19 cellular contexts compared by ENCODE assay signal in the genomic region with DNA sequence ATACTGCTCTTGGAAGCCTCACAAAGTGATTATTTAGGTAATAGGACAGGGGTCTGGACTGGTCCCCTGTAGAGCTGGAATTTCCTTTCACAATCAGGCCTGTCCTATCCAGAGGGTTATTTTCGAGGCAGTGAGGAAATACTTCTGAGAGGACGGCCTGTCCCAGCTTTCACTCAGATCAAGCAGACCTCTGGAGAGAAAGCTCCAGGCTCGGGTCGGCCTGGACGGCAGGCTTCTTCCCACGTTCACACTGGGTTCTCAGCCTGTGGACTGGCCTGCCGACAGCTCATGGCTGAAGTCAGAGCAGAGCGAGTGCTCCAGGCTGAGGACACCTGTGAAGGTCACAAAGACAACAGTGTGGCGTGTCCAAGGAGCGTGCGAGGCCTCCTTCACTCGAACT.
DNase-seq lines count a peak whose midpoint lies in the region; ATAC-seq, FAIRE-seq and TF ChIP-seq lines count a peak whose summit lies in the region.
"Had no signal": no experiment of that assay in that cellular context is flagged by ENCODE, and none has a peak within 500 bp of the region (broad histone marks: within the 10 kb centered on the region; RNA-seq: fewer than 3 reads in every experiment).

No MANE protein-coding gene starts in this region.

- no peak overlapping the region for H2AK5ac ChIP-seq in H1 (ENCODE audit: low read depth, low read length)

- no peak overlapping the region; a peak in 1 of 7 replicates for H3K9ac ChIP-seq in H1 (replicated peaks in 1 of 4; ENCODE audit: extremely low read depth in 1 of 4, low read depth in 3 of 4, low read length in 3 of 4)
- peak overlapping the region in 4 of 5 donors; percentile 16 to 68 (median 40) for H3K9ac ChIP-seq in subcutaneous abdominal adipose tissue (ENCODE audit: low read length in 5 of 5)
- H3K9ac ChIP-seq: BLaER1 had no signal

- H2BK15ac ChIP-seq in H1 (ENCODE audit: low read length), result no peak overlapping the region; the same call in 1 of the 2 replicates

- TF ChIP-seq RAD21 in H1 (IDR thresholded peaks at IDR 0.05 in 1 of 2, conservative IDR thresholded peaks at IDR 0.05 in 1 of 2; ENCODE audit: low read depth in 2 of 2, low read length in 2 of 2), result no peak

- no peak overlapping the region for H3K56ac ChIP-seq in H1 (replicated peaks; ENCODE audit: insufficient read length, low read depth, low read length)

- H3K4me3 ChIP-seq in GM23338 (no peak overlapping the region), H1 (ENCODE audit: extremely low read depth in 1 of 4, insufficient read depth in 2 of 4, low read depth in 3 of 4, low read length in 4 of 4) (no peak overlapping the region), left lung (no peak overlapping the region), subcutaneous abdominal adipose tissue (ENCODE audit: low read depth in 1 of 5, low read length in 5 of 5) (no peak overlapping the region)
- H3K4me3 ChIP-seq: BLaER1, lung had no signal

- ATAC-seq in GM23338 (peak; percentile 45; the same call in 2 of the 3 replicates), left lung (peak; percentile 33), GM18870 (IDR thresholded peaks at IDR 0.05; ENCODE audit: unreplicated experiment) (no peak)

- peaks cover 4% of the 10 kb centered on the region for H3K27me3 Mint-ChIP-seq in GM23338 (ENCODE audit: insufficient read depth, low read depth, poor library complexity)
- H3K27me3 Mint-ChIP-seq: activated B cell treated with CpG ODN at 0.5 μM for 24 hours had no signal

- TF ChIP-seq POLR2A in H1 (IDR thresholded peaks at IDR 0.05; ENCODE audit: control extremely low read depth in 1 of 2, low read depth in 2 of 2, low read length in 2 of 2), result no peak
- no peak for TF ChIP-seq POLR2A in erythroblast (IDR thresholded peaks at IDR 0.05; ENCODE audit: low read length)

- 0 out of 4 replicates have a peak, but pooled peaks cover 0 to 4% of the 10 kb centered on the region in 2 experiments for H3K9me3 ChIP-seq in H1 (ENCODE audit: insufficient read depth in 2 of 2, low read depth in 1 of 2, low read length in 1 of 2)
- H3K9me3 ChIP-seq in left lung, result no peaks in the 10 kb centered on the region
- H3K9me3 ChIP-seq in subcutaneous abdominal adipose tissue (ENCODE audit: control insufficient read depth in 5 of 5, low read length in 5 of 5), result peaks cover 0 to 6% (median 0%) of the 10 kb centered on the region in 5 donors

- no peaks in the 10 kb centered on the region for H3K36me3 Mint-ChIP-seq in GM23338 (ENCODE audit: low read depth)
- H3K36me3 Mint-ChIP-seq: activated naive CD8-positive, alpha-beta T cell treated with anti-CD3 and anti-CD28 coated beads, Interleukin-2, amount 10 ng/mL, durations not matched to agents 7 days and 5 days; naive B cell had no signal

- H4K8ac ChIP-seq in H1 (ENCODE audit: extremely low read depth, insufficient read depth, low read length), result no peak overlapping the region

- no peak overlapping the region for H3K18ac ChIP-seq in H1 (ENCODE audit: extremely low read depth, low read length)

- intact Hi-C loops in left lung (cut with DNase I), result no loop called here

- no peaks in the 10 kb centered on the region for H4K20me1 ChIP-seq in GM23338 (replicated peaks; ENCODE audit: insufficient read depth)
- H4K20me1 ChIP-seq in H1 (replicated peaks in 1 of 2; ENCODE audit: control insufficient read depth in 1 of 2, insufficient read depth in 2 of 2, low read length in 2 of 2), result no peaks in the 10 kb centered on the region
- H4K20me1 ChIP-seq: BLaER1 had no signal

- no peak overlapping the region for H2BK120ac ChIP-seq in H1 (replicated peaks; ENCODE audit: low read depth, low read length)

- no peak overlapping the region for H3K14ac ChIP-seq in H1 (ENCODE audit: insufficient read length)

- H3K27me3 ChIP-seq in GM23338 (ENCODE audit: insufficient read depth), result no peaks in the 10 kb centered on the region
- no peaks in the 10 kb centered on the region for H3K27me3 ChIP-seq in H1 (replicated peaks in 1 of 4; ENCODE audit: control insufficient read depth in 3 of 4, extremely low read depth in 1 of 4, insufficient read depth in 3 of 4, low read length in 3 of 4)
- H3K27me3 ChIP-seq in left lung, result no peaks in the 10 kb centered on the region
- H3K27me3 ChIP-seq in subcutaneous abdominal adipose tissue (ENCODE audit: control insufficient read depth in 5 of 5, insufficient read depth in 4 of 5, low read length in 5 of 5), result no peaks in the 10 kb centered on the region
- H3K27me3 ChIP-seq: BLaER1 had no signal

- H3K23me2 ChIP-seq in H1 (ENCODE audit: low read depth, low read length), result no peaks in the 10 kb centered on the region

- POLR2A ChIA-PET in H1 (lab: Charles Lee; ENCODE audit: partially characterized antibody), result no interaction called here

- H3K79me2 ChIP-seq in GM23338 (replicated peaks; ENCODE audit: insufficient read depth) (no peaks in the 10 kb centered on the region), H1 (ENCODE audit: control insufficient read depth in 1 of 2, insufficient read depth in 2 of 2, low read length in 2 of 2) (no peaks in the 10 kb centered on the region)

- CTCF ChIA-PET in H1 (lab: Charles Lee; ENCODE audit: partially characterized antibody), result interaction anchor here (1.3 kb wide), 1 partner anchor 179 kb away, joined by 5 read pairs; no protein-coding TSS in a partner anchor

- no peak overlapping the region for H2BK12ac ChIP-seq in H1 (ENCODE audit: low read depth, low read length)

- no peak overlapping the region for H2BK5ac ChIP-seq in H1 (ENCODE audit: low read depth, low read length)

- H3K4me2 ChIP-seq in GM23338 (no peak overlapping the region), H1 (ENCODE audit: insufficient read depth in 1 of 2, low read depth in 2 of 2, low read length in 2 of 2) (no peak overlapping the region)

- H4K5ac ChIP-seq in H1 (ENCODE audit: insufficient read length, low read depth, low read length), result peak overlapping the region; percentile 22

- H3K36me3 ChIP-seq in GM23338 (ENCODE audit: insufficient read depth), result no peaks in the 10 kb centered on the region
- no peaks in the 10 kb centered on the region for H3K36me3 ChIP-seq in H1 (ENCODE audit: control insufficient read depth in 2 of 4, insufficient read depth in 4 of 4, low read length in 3 of 4)
- no peaks in the 10 kb centered on the region for H3K36me3 ChIP-seq in left lung
- H3K36me3 ChIP-seq in subcutaneous abdominal adipose tissue (ENCODE audit: control insufficient read depth in 5 of 5, insufficient read depth in 5 of 5, low read length in 5 of 5), result no peaks in the 10 kb centered on the region
- H3K36me3 ChIP-seq: BLaER1 had no signal

- DNase-seq in GM23338 (ENCODE audit: low spot score) (no peak), H1 (ENCODE audit: low read depth in 1 of 2, low spot score in 2 of 2) (no peak), left lung (no peak), NCI-H1048 (lab: John Stamatoyannopoulos, UW) (no peak), erythroblast (lab: John Stamatoyannopoulos, UW) (no peak), NCI-H2227 (lab: John Stamatoyannopoulos, UW; ENCODE audit: unreplicated experiment) (no peak)
- DNase-seq: activated B cell treated with CpG ODN at 0.5 μM for 24 hours; activated CD8-positive, alpha-beta memory T cell treated with anti-CD3 and anti-CD28 coated beads for 24 hours; activated naive CD8-positive, alpha-beta T cell treated with anti-CD3 and anti-CD28 coated beads, Interleukin-2, amount 10 ng/mL, durations not matched to agents 7 days and 5 days; foreskin melanocyte; GF-D8; naive B cell; NCI-H187; SHP77 had no signal

- H2AFZ ChIP-seq in GM23338 (0 out of 2 replicates have a peak overlapping the region, but pooled peaks have one; percentile 18), H1 (ENCODE audit: low read length) (peak overlapping the region; percentile 21; the same call in 1 of the 2 replicates)

- H4K91ac ChIP-seq in H1 (replicated peaks; ENCODE audit: insufficient read length, low read length), result no peak overlapping the region

- H3K79me1 ChIP-seq in H1 (ENCODE audit: low read depth, low read length), result no peaks in the 10 kb centered on the region

- H3K4me1 Mint-ChIP-seq in GM23338, result peaks cover 27% of the 10 kb centered on the region
- H3K4me1 Mint-ChIP-seq: activated B cell treated with CpG ODN at 0.5 μM for 24 hours; activated naive CD8-positive, alpha-beta T cell treated with anti-CD3 and anti-CD28 coated beads, Interleukin-2, amount 10 ng/mL, durations not matched to agents 7 days and 5 days; naive B cell had no signal

- H3K4ac ChIP-seq in H1 (replicated peaks; ENCODE audit: insufficient read length, low read depth, low read length), result no peak overlapping the region

- H3K27ac Mint-ChIP-seq in GM23338, result no peak overlapping the region
- H3K27ac Mint-ChIP-seq: activated B cell treated with CpG ODN at 0.5 μM for 24 hours; activated naive CD8-positive, alpha-beta T cell treated with anti-CD3 and anti-CD28 coated beads, Interleukin-2, amount 10 ng/mL, durations not matched to agents 7 days and 5 days; naive B cell had no signal

- WGBS in H1 (ENCODE audit: extremely low coverage in 1 of 2, insufficient coverage in 1 of 2, insufficient read length in 1 of 2, insufficient replicate concordance in 2 of 2, low coverage in 1 of 2, low lambda C conversion rate in 2 of 2, missing lambda C conversion rate in 1 of 2), 2 experiments, result 92% methylated on average over 11 of the region's 12 CpGs; no CpG with 5 or more reads in 1 of the 2 experiments

- H3K27ac ChIP-seq in GM23338 (ENCODE audit: low read depth), result no peak overlapping the region
- no peak overlapping the region for H3K27ac ChIP-seq in H1 (ENCODE audit: low read depth, low read length)
- H3K27ac ChIP-seq in left lung, result no peak overlapping the region
- peak overlapping the region; percentile 83 for H3K27ac ChIP-seq in subcutaneous abdominal adipose tissue (ENCODE audit: low read depth, low read length)
- H3K27ac ChIP-seq: BLaER1 had no signal

- no peaks in the 10 kb centered on the region for H3F3A ChIP-seq in GM23338 (replicated peaks; ENCODE audit: low read depth)

- TF ChIP-seq EP300 in H1 (IDR thresholded peaks at IDR 0.05; ENCODE audit: borderline replicate concordance in 1 of 2, low read depth in 2 of 2, low read length in 2 of 2), result no peak

- H3K9me3 Mint-ChIP-seq in GM23338, result peaks cover 5% of the 10 kb centered on the region; the same call in 1 of the 3 replicates
- H3K9me3 Mint-ChIP-seq: activated naive CD8-positive, alpha-beta T cell treated with anti-CD3 and anti-CD28 coated beads, Interleukin-2, amount 10 ng/mL, durations not matched to agents 7 days and 5 days had no signal

- FAIRE-seq in H1 (lab: Jason Lieb, UNC), result no peak
- FAIRE-seq: GM12891 had no signal

- H3K9me2 ChIP-seq in GM23338 (ENCODE audit: insufficient read depth), result 0 out of 2 replicates have a peak, but pooled peaks cover 4% of the 10 kb centered on the region

- H3K23ac ChIP-seq in H1 (ENCODE audit: insufficient read length), result no peak overlapping the region

- H3K4me1 ChIP-seq in GM23338 (ENCODE audit: insufficient read depth), result peaks cover 8% of the 10 kb centered on the region
- peaks cover 0 to 11% (median 3%) of the 10 kb centered on the region in 4 experiments; a peak in 6 of 7 replicates for H3K4me1 ChIP-seq in H1 (replicated peaks in 1 of 4; ENCODE audit: control insufficient read depth in 3 of 4, insufficient read depth in 4 of 4, low read length in 3 of 4)
- H3K4me1 ChIP-seq in left lung, result no peaks in the 10 kb centered on the region
- peaks cover 0 to 49% (median 26%) of the 10 kb centered on the region in 5 donors for H3K4me1 ChIP-seq in subcutaneous abdominal adipose tissue (ENCODE audit: control insufficient read depth in 5 of 5, insufficient read depth in 5 of 5, low read length in 5 of 5)

- no peak overlapping the region for H3K4me3 Mint-ChIP-seq in GM23338
- H3K4me3 Mint-ChIP-seq: activated B cell treated with CpG ODN at 0.5 μM for 24 hours; activated naive CD8-positive, alpha-beta T cell treated with anti-CD3 and anti-CD28 coated beads, Interleukin-2, amount 10 ng/mL, durations not matched to agents 7 days and 5 days had no signal

- TF ChIP-seq CTCF in GM23338 (conservative IDR thresholded peaks at IDR 0.05; ENCODE audit: low read depth in 2 of 2) (no peak), H1 (IDR thresholded peaks at IDR 0.05; ENCODE audit: control extremely low read depth in 1 of 3, insufficient read depth in 1 of 3, low read depth in 1 of 3, low read length in 3 of 3) (no peak), left lung (IDR thresholded peaks at IDR 0.05) (no peak)

- no peak overlapping the region for H2BK20ac ChIP-seq in H1 (ENCODE audit: low read length)

Comparison
In these comparisons a context has a peak if more than half of its experiments do, and no peak if none do; other contexts are left out.
1. H3K9ac ChIP-seq: peak in subcutaneous abdominal adipose tissue (4 of 5); none in H1 (0 of 4).